In genomic region chr7:322111-322671, GRCh38 we compare ENCODE assay signal across 8 cellular contexts. TPM values are rescaled to one million over a fixed set of nuclear protein-coding genes. Genes with fewer than 3 reads are reported as not detected.
DNase-seq lines count a peak whose midpoint lies in the region; ATAC-seq, FAIRE-seq and TF ChIP-seq lines count a peak whose summit lies in the region.

No MANE protein-coding gene starts in this region.

- WGBS in pancreas, 2 donors = 14% methylated on average over 35 to 45 of the region's 45 CpGs
- 12 to 47% methylated on average over 8 to 12 of the region's 45 CpGs for WGBS in tibial nerve, 2 donors

- TF ChIP-seq EP300 in tibial nerve (IDR thresholded peaks at IDR 0.05) = no peak

- H3K27me3 ChIP-seq in H7 (ENCODE audit: control insufficient read depth, insufficient read depth, low read length) (no peaks in the 10 kb centered on the region), pancreas (no peaks in the 10 kb centered on the region), tibial nerve (peaks cover 0 to 12% of the 10 kb centered on the region in 2 donors)

- ATAC-seq in pancreas = peak; percentile 75 to 84 (median 80)

- no peak for TF ChIP-seq POLR2A in tibial nerve (IDR thresholded peaks at IDR 0.05)

- H3K4me3 ChIP-seq in H7 (ENCODE audit: insufficient read depth, low read depth, low read length) = peak overlapping the region; percentile 4; the same call in 1 of the 2 replicates
- no peak overlapping the region for H3K4me3 ChIP-seq in pancreas
- peak overlapping the region in 1 of 4 donors; percentile 30 for H3K4me3 ChIP-seq in tibial nerve

- no peaks in the 10 kb centered on the region for H3K36me3 ChIP-seq in H7 (replicated peaks; ENCODE audit: control insufficient read depth, insufficient read depth, low read length)
- no peaks in the 10 kb centered on the region for H3K36me3 ChIP-seq in pancreas
- H3K36me3 ChIP-seq in tibial nerve = no peaks in the 10 kb centered on the region

- no peaks in the 10 kb centered on the region for H3K9me3 ChIP-seq in pancreas
- H3K9me3 ChIP-seq in tibial nerve = peaks cover 0 to 7% (median 0%) of the 10 kb centered on the region in 4 donors

- TF ChIP-seq CTCF in pancreas (IDR thresholded peaks at IDR 0.05) (peak; percentile 88 to 94 (median 94)), tibial nerve (IDR thresholded peaks at IDR 0.05) (peak; percentile 95 to 99 (median 97))

- H3K4me1 ChIP-seq in pancreas (peaks cover 32 to 50% (median 36%) of the 10 kb centered on the region in 3 donors), tibial nerve (peaks cover 0 to 16% (median 6%) of the 10 kb centered on the region in 4 donors)

- H3K27ac ChIP-seq in pancreas (peak overlapping the region in 3 of 4 donors; percentile 50 to 81 (median 81)), tibial nerve (peak overlapping the region in 1 of 4 donors; percentile 41)

- peak; percentile 97 for DNase-seq in D341Med (ENCODE audit: low spot score)
- peak; percentile 100 for DNase-seq in H7
- DNase-seq in OCI-M1 (lab: John Stamatoyannopoulos, UW) = peak; percentile 50
- peak; percentile 82 to 83 for DNase-seq in activated T-helper 1 cell treated with anti-CD3 and anti-CD28 coated beads, Interleukin-2, amount 50 U/mL, for 16 hours (ENCODE audit: low read depth in 1 of 2, low spot score in 1 of 2)
- peak; percentile 86 to 95 for DNase-seq in frontal cortex (ENCODE audit: low spot score in 2 of 2)
- DNase-seq in pancreas = peak in 5 of 6 donors; percentile 79 to 100 (median 95)
- DNase-seq in tibial nerve (ENCODE audit: low spot score in 2 of 2) = peak; percentile 46 to 60
- DNase-seq in kidney glomerular epithelial cell (lab: John Stamatoyannopoulos, UW) = no peak

- no peak for FAIRE-seq in frontal cortex (lab: Jason Lieb, UNC)
- FAIRE-seq in pancreas (lab: Jason Lieb, UNC) = no peak

- intact Hi-C loops in pancreas (cut with DNase I) = loop anchor here in 2 of 3 donors (5.0 to 10.0 kb wide), 2 partner anchors 450 to 543 kb away; no protein-coding TSS in a partner anchor

RNA-seq across cellular contexts. Expression of gene FOXL3, which starts 32.2 kb away (rescaled TPM):
- not detected in 2 replicates for total RNA-seq in H7 (2014; rRNA removed; shearing (Covaris generic))
- total RNA-seq in frontal cortex (not detected), pancreas (not detected), tibial nerve (not detected)
- polyA plus RNA-seq in pancreas = not detected
